Comparison of ENCODE assay signal across 21 cellular contexts in genomic region chr10:76354349-76354748, GRCh38.
"Had no signal": no experiment of that assay in that cellular context is flagged by ENCODE, and none has a peak within 500 bp of the region (broad histone marks: within the 10 kb centered on the region; RNA-seq: fewer than 3 reads in every experiment).

No MANE protein-coding gene starts in this region.

- H3K4me1 ChIP-seq: prostate gland, stomach, thyroid gland had no signal

- H3K36me3 ChIP-seq: prostate gland, sigmoid colon, stomach, thyroid gland had no signal

- H3K9me3 ChIP-seq: mucosa of descending colon, prostate gland, sigmoid colon, stomach, thyroid gland had no signal

- H3K4me3 ChIP-seq: dorsolateral prefrontal cortex, lung, mucosa of descending colon, prostate gland, sigmoid colon, stomach, thyroid gland had no signal

- H3K4me1 Mint-ChIP-seq: memory B cell; naive thymus-derived CD4-positive, alpha-beta T cell; stimulated activated effector memory CD8-positive, alpha-beta T cell treated with anti-CD3 and anti-CD28 coated beads, Interleukin-12 subunit alpha, Interleukin-12 subunit beta, amount 100 ng/mL, for 72 hours had no signal

- H3K9me3 Mint-ChIP-seq: mesothelial cell of epicardium; nephron progenitor cell; stimulated activated effector memory CD8-positive, alpha-beta T cell treated with anti-CD3 and anti-CD28 coated beads, Interleukin-12 subunit alpha, Interleukin-12 subunit beta, amount 100 ng/mL, for 72 hours; type B pancreatic cell had no signal

- ATAC-seq: left lobe of liver; naive thymus-derived CD4-positive, alpha-beta T cell; right cardiac atrium; stimulated activated effector memory CD8-positive, alpha-beta T cell treated with anti-CD3 and anti-CD28 coated beads, Interleukin-12 subunit alpha, Interleukin-12 subunit beta, amount 100 ng/mL, for 72 hours had no signal

- H3K4me3 Mint-ChIP-seq: memory B cell; mesothelial cell of epicardium; naive thymus-derived CD4-positive, alpha-beta T cell; nephron progenitor cell; stimulated activated effector memory CD8-positive, alpha-beta T cell treated with anti-CD3 and anti-CD28 coated beads, Interleukin-12 subunit alpha, Interleukin-12 subunit beta, amount 100 ng/mL, for 72 hours; type B pancreatic cell had no signal

- H3K27ac ChIP-seq: dorsolateral prefrontal cortex, prostate gland, stomach, thyroid gland had no signal

- H3K27ac Mint-ChIP-seq: memory B cell; mesothelial cell of epicardium; naive thymus-derived CD4-positive, alpha-beta T cell; nephron progenitor cell; stimulated activated effector memory CD8-positive, alpha-beta T cell treated with anti-CD3 and anti-CD28 coated beads, Interleukin-12 subunit alpha, Interleukin-12 subunit beta, amount 100 ng/mL, for 72 hours; type B pancreatic cell had no signal

- H3K36me3 Mint-ChIP-seq: memory B cell; mesothelial cell of epicardium; naive thymus-derived CD4-positive, alpha-beta T cell; stimulated activated effector memory CD8-positive, alpha-beta T cell treated with anti-CD3 and anti-CD28 coated beads, Interleukin-12 subunit alpha, Interleukin-12 subunit beta, amount 100 ng/mL, for 72 hours; type B pancreatic cell had no signal

- H3K27me3 ChIP-seq: sigmoid colon, stomach, thyroid gland had no signal

- H3K27me3 Mint-ChIP-seq: memory B cell; naive thymus-derived CD4-positive, alpha-beta T cell had no signal

- DNase-seq: dorsolateral prefrontal cortex; effector CD4-positive, alpha-beta T cell; head of caudate nucleus; mucosa of descending colon; naive thymus-derived CD4-positive, alpha-beta T cell; nephron progenitor cell; nucleus accumbens; right cardiac atrium; sigmoid colon; stimulated activated CD4-positive, alpha-beta T cell treated with anti-CD3 and anti-CD28 coated beads, Interleukin-2, amount 100 ng/mL, for 24 hours; stimulated activated CD4-positive, alpha-beta T cell treated with anti-CD3 and anti-CD28 coated beads, Interleukin-4, amount 100 ng/mL, for 24 hours; stimulated activated naive CD4-positive, alpha-beta T cell treated with Interleukin-2 at 50 U/mL for 16 hours; stomach; thyroid gland had no signal
